In genomic region chr16:84421938-84422220, GRCh38 we compare ENCODE assay signal across 38 cellular contexts. TPM values are rescaled to one million over a fixed set of nuclear protein-coding genes. Genes with fewer than 3 reads are reported as not detected.
"Had no signal": no experiment of that assay in that cellular context is flagged by ENCODE, and none has a peak within 500 bp of the region (broad histone marks: within the 10 kb centered on the region; RNA-seq: fewer than 3 reads in every experiment).

No MANE protein-coding gene starts in this region.

- DNase-seq: Karpas-422, Kasumi-1, KBM-7, KG1, MG63, MM.1S, MV-4-11, NCI-H1048, NCI-H1092, NCI-H1092 treated with DMSO at 0.1 percent for 48 hours, NCI-H1105, NCI-H1105 treated with DMSO at 0.1 percent for 48 hours, NCI-H1417, NCI-H1417 treated with DMSO at 0.1 percent for 48 hours, NCI-H1436, NCI-H1436 treated with DMSO at 0.1 percent for 48 hours, NCI-H146, NCI-H1694, NCI-H1694 treated with DMSO at 0.1 percent for 48 hours, NCI-H187, NCI-H187 treated with DMSO at 0.1 percent for 48 hours, NCI-H1930, NCI-H2029, NCI-H2029 treated with DMSO at 0.1 percent for 48 hours, NCI-H2081, NCI-H2081 treated with DMSO at 0.1 percent for 48 hours, NCI-H2107, NCI-H2171, NCI-H2171 treated with DMSO at 0.1 percent for 48 hours, NCI-H2227 treated with DMSO at 0.1 percent for 48 hours, NCI-H226, NCI-H345, NCI-H446, NCI-H446 treated with DMSO at 0.1 percent for 48 hours had no signal

- H3K27ac ChIP-seq: KMS-11 had no signal

RNA-seq across cellular contexts. Expression of gene ATP2C2, which starts 53.5 kb away (rescaled TPM):
- total RNA-seq: LHCN-M2, MCF 10A, NCI-H460 had no signal
